ENCODE assay signal across 15 cellular contexts in genomic region chr5:33736510-33736909, GRCh38.
DNase-seq lines count a peak whose midpoint lies in the region; ATAC-seq and TF ChIP-seq lines count a peak whose summit lies in the region.
"Had no signal": no experiment of that assay in that cellular context is flagged by ENCODE, and none has a peak within 500 bp of the region (broad histone marks: within the 10 kb centered on the region; RNA-seq: fewer than 3 reads in every experiment).

No MANE protein-coding gene starts in this region.

- intact Hi-C loops in left ventricle myocardium inferior (cut with micrococcal nuclease) = no loop called here

- DNase-seq in HFF-Myc (ENCODE audit: extremely low read depth, low read depth) (peak; percentile 50), astrocyte of the spinal cord (ENCODE audit: low read depth, low spot score) (peak; percentile 92), iris pigment epithelial cell (ENCODE audit: low read depth) (peak; percentile 93), stromal cell of bone marrow (ENCODE audit: low read depth) (peak; percentile 62), left ventricle myocardium inferior (no peak), RPMI8226 (no peak)
- DNase-seq: activated CD4-positive, CD25-positive, alpha-beta regulatory T cell; head of caudate nucleus; left cardiac atrium; naive thymus-derived CD8-positive, alpha-beta T cell; NCI-H1092; NCI-H2227 treated with DMSO at 0.1 percent for 48 hours; stomach had no signal

- peaks cover under 1% of the 10 kb centered on the region for H3K27me3 ChIP-seq in left ventricle myocardium inferior (ENCODE audit: low read depth)
- H3K27me3 ChIP-seq: right atrium auricular region, stomach had no signal

- H3K36me3 ChIP-seq in left ventricle myocardium inferior = no peaks in the 10 kb centered on the region
- H3K36me3 ChIP-seq: right atrium auricular region, stomach had no signal

- TF ChIP-seq CTCF in HFF-Myc (IDR thresholded peaks at IDR 0.05; ENCODE audit: low read depth, low read length, missing control alignments) = no peak
- TF ChIP-seq CTCF in astrocyte of the spinal cord (IDR thresholded peaks at IDR 0.05; ENCODE audit: low read depth, low read length) = no peak
- TF ChIP-seq CTCF in left ventricle myocardium inferior (IDR thresholded peaks at IDR 0.05; ENCODE audit: borderline replicate concordance) = no peak

- no peak for ATAC-seq in GM19455 (IDR thresholded peaks at IDR 0.05; ENCODE audit: unreplicated experiment)
- ATAC-seq: naive thymus-derived CD8-positive, alpha-beta T cell had no signal

- no peaks in the 10 kb centered on the region for H3K9me3 ChIP-seq in left ventricle myocardium inferior (replicated peaks)
- H3K9me3 ChIP-seq: right atrium auricular region, stomach had no signal

- no peak overlapping the region for H3K27ac ChIP-seq in left ventricle myocardium inferior (replicated peaks)
- H3K27ac ChIP-seq: right atrium auricular region, stomach had no signal

- H3K4me3 ChIP-seq in HFF-Myc (replicated peaks; ENCODE audit: low read depth, low read length) (no peak overlapping the region), astrocyte of the spinal cord (ENCODE audit: low read depth, low read length) (no peak overlapping the region), left ventricle myocardium inferior (no peak overlapping the region)
- H3K4me3 ChIP-seq: right atrium auricular region, stomach had no signal

- in situ Hi-C loops in astrocyte of the spinal cord (cut with HindIII; ENCODE audit: low sequenced_read_pairs) = no loop called here

- no peaks in the 10 kb centered on the region for H3K4me1 ChIP-seq in left ventricle myocardium inferior
- H3K4me1 ChIP-seq: right atrium auricular region, stomach had no signal

Comparison
In these comparisons a context has a peak if more than half of its experiments do, and no peak if none do; other contexts are left out.
1. DNase-seq: peak in HFF-Myc (single experiment), astrocyte of the spinal cord (single experiment), iris pigment epithelial cell (single experiment) and stromal cell of bone marrow (single experiment); none in left ventricle myocardium inferior (single experiment) and RPMI8226 (single experiment).